Comparison of ENCODE assay signal across 19 cellular contexts in genomic region chr1:230265200-230266115, GRCh38.
"Had no signal": no experiment of that assay in that cellular context is flagged by ENCODE, and none has a peak within 500 bp of the region (broad histone marks: within the 10 kb centered on the region; RNA-seq: fewer than 3 reads in every experiment).

No MANE protein-coding gene starts in this region.

- FAIRE-seq: frontal cortex, pancreas had no signal

- H3K27ac ChIP-seq: heart right ventricle had no signal

- ATAC-seq: heart right ventricle; left cardiac atrium; pancreas; stimulated activated naive CD8-positive, alpha-beta T cell treated with anti-CD3 and anti-CD28 coated beads, Interleukin-15, Interleukin-2, amounts not matched to agents 100 U/mL and 50 U/mL, for 24 hours; WTC11 had no signal

- H3K27ac Mint-ChIP-seq: activated CD4-positive, alpha-beta memory T cell treated with anti-CD3 and anti-CD28 coated beads, Interleukin-2, amount 10 ng/mL, durations not matched to agents 7 days and 5 days; T-helper 1 cell treated with Interleukin-12 subunit alpha and Interleukin-12 subunit beta and Interleukin-4 antibody, amounts not matched to agents 30 μg/mL and 1 μg/mL, for 36 hours; type B pancreatic cell; WTC11 had no signal

- H3K9me3 ChIP-seq: heart right ventricle, pancreas had no signal

- H3K4me3 Mint-ChIP-seq: activated CD4-positive, alpha-beta memory T cell treated with anti-CD3 and anti-CD28 coated beads, Interleukin-2, amount 10 ng/mL, durations not matched to agents 7 days and 5 days; naive B cell; T-helper 1 cell treated with Interleukin-12 subunit alpha and Interleukin-12 subunit beta and Interleukin-4 antibody, amounts not matched to agents 30 μg/mL and 1 μg/mL, for 36 hours; type B pancreatic cell; WTC11 had no signal

- H3K4me3 ChIP-seq: heart right ventricle, pancreas had no signal

- H3K9me3 Mint-ChIP-seq: activated CD4-positive, alpha-beta memory T cell treated with anti-CD3 and anti-CD28 coated beads, Interleukin-2, amount 10 ng/mL, durations not matched to agents 7 days and 5 days; naive B cell; T-helper 1 cell treated with Interleukin-12 subunit alpha and Interleukin-12 subunit beta and Interleukin-4 antibody, amounts not matched to agents 30 μg/mL and 1 μg/mL, for 36 hours; type B pancreatic cell; WTC11 had no signal

- H3K36me3 Mint-ChIP-seq: type B pancreatic cell had no signal

- H3K27me3 Mint-ChIP-seq: activated CD4-positive, alpha-beta memory T cell treated with anti-CD3 and anti-CD28 coated beads, Interleukin-2, amount 10 ng/mL, durations not matched to agents 7 days and 5 days; naive B cell; type B pancreatic cell had no signal

- H3K27me3 ChIP-seq: heart right ventricle, pancreas had no signal

- DNase-seq: activated CD4-positive, alpha-beta memory T cell treated with anti-CD3 and anti-CD28 coated beads, Interleukin-2, amount 10 ng/mL, durations not matched to agents 7 days and 5 days; activated CD4-positive, alpha-beta T cell treated with anti-CD3 and anti-CD28 coated beads for 4 hours; activated naive CD4-positive, alpha-beta T cell treated with Interleukin-2 at 50 U/mL for 16 hours; anterior cingulate cortex; cerebellar nuclear complex; dermis blood vessel endothelial cell; heart right ventricle; left cardiac atrium; mammary epithelial cell; naive B cell; retina; stimulated activated CD4-positive, alpha-beta T cell treated with anti-CD3 and anti-CD28 coated beads, Interleukin-4, amount 100 ng/mL, for 4 hours; stimulated activated CD8-positive, alpha-beta memory T cell treated with anti-CD3 and anti-CD28 coated beads, Interleukin-4, amount 100 ng/mL, for 48 hours; stimulated activated naive CD8-positive, alpha-beta T cell treated with anti-CD3 and anti-CD28 coated beads, Interleukin-15, Interleukin-2, amounts not matched to agents 100 U/mL and 50 U/mL, for 24 hours had no signal
